8 cellular contexts compared by ENCODE assay signal in genomic region chr4:3047464-3048286, GRCh38. TPM values are rescaled to one million over a fixed set of nuclear protein-coding genes. Genes with fewer than 3 reads are reported as not detected.
DNase-seq lines count a peak whose midpoint lies in the region; ATAC-seq lines count a peak whose summit lies in the region.

No MANE protein-coding gene starts in this region.

- peak; percentile 94 for ATAC-seq in HG02642 (IDR thresholded peaks at IDR 0.05; ENCODE audit: poor library complexity, unreplicated experiment)

- no CpG with 5 or more reads among the region's 20 CpGs for WGBS in mesendoderm (ENCODE audit: extremely low coverage, insufficient coverage, low lambda C conversion rate)

- H3K18ac ChIP-seq in mesendoderm (ENCODE audit: low read length), result no peak overlapping the region

- H4K8ac ChIP-seq in mesendoderm (ENCODE audit: low read depth, low read length), result no peak overlapping the region

- no peaks in the 10 kb centered on the region for H3K79me1 ChIP-seq in mesendoderm (ENCODE audit: low read length)

- no peak overlapping the region for H3K4ac ChIP-seq in mesendoderm (ENCODE audit: low read depth, low read length)

- no peak overlapping the region for H3K23ac ChIP-seq in mesendoderm (ENCODE audit: low read length)

- H2BK5ac ChIP-seq in mesendoderm (ENCODE audit: low read length), result no peak overlapping the region

- DNase-seq in NCI-H2171 treated with DMSO at 0.1 percent for 48 hours (lab: John Stamatoyannopoulos, UW) (peak; percentile 14), NCI-H2171 (lab: John Stamatoyannopoulos, UW) (no peak), NCI-H2029 (lab: John Stamatoyannopoulos, UW) (peak; percentile 57), dermis microvascular lymphatic vessel endothelial cell (ENCODE audit: low read depth in 2 of 2) (peak; percentile 27 to 63), mesendoderm (peak; percentile 84)
- peak; percentile 62 for DNase-seq in activated CD4-positive, alpha-beta T cell treated with anti-CD3 and anti-CD28 coated beads, Interleukin-2, amount 50 U/mL, for 1 hour
- peak; percentile 65 to 72 for DNase-seq in stimulated activated CD8-positive, alpha-beta memory T cell treated with anti-CD3 and anti-CD28 coated beads, Interleukin-2, amount 100 ng/mL, for 48 hours (ENCODE audit: low read depth in 2 of 2)

- H3K79me2 ChIP-seq in mesendoderm (ENCODE audit: control insufficient read depth, insufficient read depth, low read length), result no peaks in the 10 kb centered on the region

- no peaks in the 10 kb centered on the region for H3K36me3 ChIP-seq in mesendoderm (ENCODE audit: control insufficient read depth, insufficient read depth, low read length)

- H3K4me3 ChIP-seq in mesendoderm (ENCODE audit: low read length), result no peak overlapping the region

- no peak overlapping the region for H3K9ac ChIP-seq in mesendoderm (ENCODE audit: low read length)

- no peak overlapping the region for H2AK5ac ChIP-seq in mesendoderm (ENCODE audit: low read length)

- no peak overlapping the region for H4K5ac ChIP-seq in mesendoderm (ENCODE audit: low read length)

- no peak overlapping the region for H2BK120ac ChIP-seq in mesendoderm (ENCODE audit: low read depth, low read length)

- H3K4me2 ChIP-seq in mesendoderm (ENCODE audit: low read length), result no peak overlapping the region

- no peaks in the 10 kb centered on the region for H3K4me1 ChIP-seq in mesendoderm (ENCODE audit: control insufficient read depth, low read depth, low read length)

- no peak overlapping the region for H3K56ac ChIP-seq in mesendoderm (ENCODE audit: low read length)

- H3K27me3 ChIP-seq in mesendoderm (ENCODE audit: insufficient read depth, low read length, poor library complexity), result no peaks in the 10 kb centered on the region

- H3K27ac ChIP-seq in mesendoderm (ENCODE audit: low read depth, low read length), result no peak overlapping the region

- H2BK15ac ChIP-seq in mesendoderm (replicated peaks; ENCODE audit: low read depth), result no peak overlapping the region

RNA-seq across cellular contexts. Expression of gene HTT-AS, which starts 26.7 kb away (rescaled TPM):
- total RNA-seq in dermis microvascular lymphatic vessel endothelial cell, result not detected in 2 replicates
- not detected for polyA plus RNA-seq in mesendoderm (2013, experiment 1 of 2)
- not detected for polyA plus RNA-seq in mesendoderm (2013, experiment 2 of 2)

RNA-seq across cellular contexts. Expression of gene HTT, which starts 26.8 kb away (rescaled TPM):
- 26.2 and 71.8 TPM in 2 replicates for total RNA-seq in dermis microvascular lymphatic vessel endothelial cell
- polyA plus RNA-seq in mesendoderm (2013, experiment 1 of 2), result 24.0 TPM
- polyA plus RNA-seq in mesendoderm (2013, experiment 2 of 2), result 23.6 TPM
